ENCODE assay signal across 10 cellular contexts in genomic region chr21:45364464-45365185, GRCh38. TPM values are rescaled to one million over a fixed set of nuclear protein-coding genes. Genes with fewer than 3 reads are reported as not detected.
A peak's percentile ranks its signal among the peaks of the same experiment; 100 is the strongest.
DNase-seq lines count a peak whose midpoint lies in the region; ATAC-seq, FAIRE-seq and TF ChIP-seq lines count a peak whose summit lies in the region.
"Had no signal": no experiment of that assay in that cellular context is flagged by ENCODE, and none has a peak within 500 bp of the region (broad histone marks: within the 10 kb centered on the region; RNA-seq: fewer than 3 reads in every experiment).

No MANE protein-coding gene starts in this region.

- H3K27ac ChIP-seq in HUES48 (ENCODE audit: low read depth, low read length) (peak overlapping the region; percentile 90), HepG2 (ENCODE audit: extremely low read length, insufficient read depth, low read length) (peak overlapping the region; percentile 59), temporal lobe (ENCODE audit: low read depth, low read length) (peak overlapping the region; percentile 59)

- H3K4me3 ChIP-seq in HUES48 (ENCODE audit: low read depth, low read length), result no peak overlapping the region
- H3K4me3 ChIP-seq in HepG2 (replicated peaks in 1 of 3; ENCODE audit: insufficient read depth in 1 of 3, low read depth in 2 of 3, low read length in 3 of 3), result no peak overlapping the region

- WGBS in HepG2 (ENCODE audit: low lambda C conversion rate), result 79% methylated on average over 16 of the region's 30 CpGs

- no peak overlapping the region for H2AFZ ChIP-seq in HepG2 (ENCODE audit: low read length)

- no peak; a peak in 1 of 4 replicates for TF ChIP-seq POLR2A in HepG2 (IDR thresholded peaks at IDR 0.05; ENCODE audit: insufficient read depth in 1 of 2, low read depth in 2 of 2, low read length in 2 of 2)

- H4K20me1 ChIP-seq in HepG2 (ENCODE audit: insufficient read depth, low read length), result no peaks in the 10 kb centered on the region

- no peak overlapping the region for H3K4me2 ChIP-seq in HepG2 (ENCODE audit: low read depth, low read length)

- no peak for TF ChIP-seq EP300 in HepG2 (IDR thresholded peaks at IDR 0.05; ENCODE audit: low read depth in 2 of 2, low read length in 2 of 2)
- TF ChIP-seq EP300 in HepG2 (CRISPR knock-in tag; IDR thresholded peaks at IDR 0.05; ENCODE audit: borderline replicate concordance), result no peak

- no peak for TF ChIP-seq RAD21 in HepG2 (CRISPR knock-in tag; IDR thresholded peaks at IDR 0.05)

- H3K36me3 ChIP-seq in HUES48 (ENCODE audit: control insufficient read depth, insufficient read depth, low read length) (no peaks in the 10 kb centered on the region), HepG2 (replicated peaks in 1 of 2; ENCODE audit: control insufficient read depth in 1 of 2, insufficient read depth in 2 of 2, low read length in 2 of 2) (no peaks in the 10 kb centered on the region)

- FAIRE-seq in HepG2 (lab: Jason Lieb, UNC), result no peak

- CTCF ChIA-PET in HepG2 (lab: Yijun Ruan, JAX; ENCODE audit: low intra/inter-chr PET ratio, low total read pairs), result no interaction called here

- POLR2A ChIA-PET in HepG2 (lab: Yijun Ruan, JAX), result interaction anchor here (0.9 to 2.2 kb wide), 5 partner anchors 8 to 105 kb away, joined by 3 to 10 read pairs (median 3); no protein-coding TSS in a partner anchor

- no peak for TF ChIP-seq CTCF in HepG2 (CRISPR knock-in tag; IDR thresholded peaks at IDR 0.05)

- BruUV-seq in HepG2 (replicated peaks; lab: Mats Ljungman, UMichigan), result no TSS peak

- H3K9me3 ChIP-seq in HUES48 (ENCODE audit: control insufficient read depth, insufficient read depth, low read length), result no peaks in the 10 kb centered on the region
- H3K9me3 ChIP-seq in HepG2 (ENCODE audit: low read length), result no peaks in the 10 kb centered on the region

- peaks cover 31% of the 10 kb centered on the region for H3K4me1 ChIP-seq in HUES48 (ENCODE audit: control insufficient read depth, insufficient read depth, low read length)
- H3K4me1 ChIP-seq in HepG2 (ENCODE audit: insufficient read depth, low read length), result peaks cover 78% of the 10 kb centered on the region

- in situ Hi-C loops in HepG2 (cut with HindIII; ENCODE audit: extremely low pct_ligation_motif_present, low pct_unique_long_range_greater_than_20kb), result no loop called here

- ATAC-seq in HepG2, result no peak
- ATAC-seq in GM21528 (IDR thresholded peaks at IDR 0.05; ENCODE audit: low FRiP score, unreplicated experiment), result no peak
- no peak for ATAC-seq in HG02798 (IDR thresholded peaks at IDR 0.05; ENCODE audit: poor library complexity, unreplicated experiment)
- ATAC-seq in HG03378 (IDR thresholded peaks at IDR 0.05; ENCODE audit: unreplicated experiment), result no peak
- no peak for ATAC-seq in HG03097 (IDR thresholded peaks at IDR 0.05; ENCODE audit: low FRiP score, unreplicated experiment)
- ATAC-seq: naive thymus-derived CD8-positive, alpha-beta T cell had no signal

- H3K79me2 ChIP-seq in HepG2 (ENCODE audit: insufficient read depth, low read length), result no peaks in the 10 kb centered on the region

- DNase-seq in brain pericyte (ENCODE audit: low read depth, low spot score) (peak; percentile 42), HepG2 (ENCODE audit: low spot score) (no peak)
- DNase-seq: NCI-H2107 had no signal

- intact Hi-C loops in HepG2 (cut with micrococcal nuclease; ENCODE audit: unreplicated experiment), result loop anchor here (1.0 to 2.0 kb wide), 2 partner anchors 34 to 42 kb away; no protein-coding TSS in a partner anchor

- H3K27me3 ChIP-seq in HUES48 (ENCODE audit: control insufficient read depth, insufficient read depth, low read length) (no peaks in the 10 kb centered on the region), HepG2 (ENCODE audit: control insufficient read depth in 1 of 2, insufficient read depth in 2 of 2, low read length in 2 of 2) (no peaks in the 10 kb centered on the region)

- no peak overlapping the region for H3K9ac ChIP-seq in HUES48 (ENCODE audit: low read depth, low read length)
- H3K9ac ChIP-seq in HepG2 (ENCODE audit: insufficient read depth, low read depth, low read length), result peak overlapping the region; percentile 33; the same call in 1 of the 2 replicates

TF ChIP-seq in HepG2, 621 proteins besides CTCF, POLR2A, EP300 and RAD21 (continues in another document):
- TF ChIP-seq, protein P1, sequence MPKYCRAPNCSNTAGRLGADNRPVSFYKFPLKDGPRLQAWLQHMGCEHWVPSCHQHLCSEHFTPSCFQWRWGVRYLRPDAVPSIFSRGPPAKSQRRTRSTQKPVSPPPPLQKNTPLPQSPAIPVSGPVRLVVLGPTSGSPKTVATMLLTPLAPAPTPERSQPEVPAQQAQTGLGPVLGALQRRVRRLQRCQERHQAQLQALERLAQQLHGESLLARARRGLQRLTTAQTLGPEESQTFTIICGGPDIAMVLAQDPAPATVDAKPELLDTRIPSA (CRISPR knock-in tag; IDR thresholded peaks at IDR 0.05; ENCODE audit: borderline replicate concordance), result no peak
- TF ChIP-seq ZNF234 (CRISPR knock-in tag; conservative IDR thresholded peaks at IDR 0.05) (no peak), NR2C2 (CRISPR knock-in tag; IDR thresholded peaks at IDR 0.05; ENCODE audit: borderline replicate concordance) (no peak), ZFY (CRISPR knock-in tag; IDR thresholded peaks at IDR 0.05) (peak; percentile 4; the same call in 1 of the 2 replicates), LCORL (IDR thresholded peaks at IDR 0.05) (no peak), LCORL (CRISPR knock-in tag; IDR thresholded peaks at IDR 0.05) (0 out of 2 replicates have a peak, but pooled peaks have one; percentile 9), ZGPAT (CRISPR knock-in tag; IDR thresholded peaks at IDR 0.05) (0 out of 2 replicates have a peak, but pooled peaks have one; percentile 13), ZZZ3 (CRISPR knock-in tag; IDR thresholded peaks at IDR 0.05; ENCODE audit: borderline replicate concordance) (no peak), SMAD1 (CRISPR knock-in tag; IDR thresholded peaks at IDR 0.05; ENCODE audit: borderline replicate concordance, low read depth) (0 out of 2 replicates have a peak, but pooled peaks have one; percentile 27), ZBTB38 (CRISPR knock-in tag; IDR thresholded peaks at IDR 0.05) (peak; percentile 3; the same call in 1 of the 2 replicates), ZFX (CRISPR knock-in tag; IDR thresholded peaks at IDR 0.05; ENCODE audit: low read depth) (peak; percentile 12; the same call in 1 of the 2 replicates)

RNA-seq across cellular contexts. Expression of gene COL18A1, which starts 40.3 kb away (rescaled TPM):
- 21.2 and 102 TPM in 2 replicates for total RNA-seq in HepG2 (2016; rRNA removed; fragmentation: Illumina TruSeq; extraction: Trizol)
- total RNA-seq in HepG2 (2016; cell fraction: cytosol; rRNA removed; fragmentation: Illumina TruSeq; extraction: Trizol; ENCODE audit: low read depth), result 5.5 and 5.6 TPM in 2 replicates
- total RNA-seq in HepG2 (2016; cell fraction: insoluble cytoplasmic fraction; rRNA removed; fragmentation: Illumina TruSeq; extraction: Trizol), result 18.4 and 106 TPM in 2 replicates
- total RNA-seq in HepG2 (2016; cell fraction: membrane; rRNA removed; fragmentation: Illumina TruSeq; extraction: Trizol), result 10.8 and 11.6 TPM in 2 replicates
- 122 and 150 TPM in 2 replicates for total RNA-seq in HepG2 (2016; cell fraction: nucleus; rRNA removed; fragmentation: Illumina TruSeq; extraction: Trizol)
- polyA plus RNA-seq in HepG2 (2011; rRNA removed), result 79.0 and 128 TPM in 2 replicates
- polyA plus RNA-seq in HepG2 (2011; cell fraction: cytosol; rRNA removed), result 51.6 and 89.8 TPM in 2 replicates
- polyA plus RNA-seq in HepG2 (2011; cell fraction: nucleus; rRNA removed), result 1,622 and 2,194 TPM in 2 replicates
- 59.0 and 129 TPM in 2 replicates for polyA plus RNA-seq in HepG2 (2012)
- 4.3 and 4.4 TPM in 2 replicates for polyA plus RNA-seq in HepG2 (2016; cell fraction: cytosol; fragmentation: Illumina TruSeq; extraction: Trizol; ENCODE audit: low read depth)
- polyA plus RNA-seq in HepG2 (2016; cell fraction: insoluble cytoplasmic fraction; fragmentation: Illumina TruSeq; extraction: Trizol; ENCODE audit: low read depth), result 20.7 and 26.9 TPM in 2 replicates
- 5.0 and 6.2 TPM in 2 replicates for polyA plus RNA-seq in HepG2 (2016; cell fraction: membrane; fragmentation: Illumina TruSeq; extraction: Trizol; ENCODE audit: low read depth)
- polyA plus RNA-seq in HepG2 (2016; cell fraction: nucleus; fragmentation: Illumina TruSeq; extraction: Trizol; ENCODE audit: insufficient read depth, low read depth), result 308 and 331 TPM in 2 replicates
- polyA minus RNA-seq in HepG2 (2011; rRNA and poly(A)+ RNA removed; ENCODE audit: low replicate concordance), result 0.09 and 44.3 TPM in 2 replicates
- 36.9 and 37.7 TPM in 2 replicates for polyA minus RNA-seq in HepG2 (2011; cell fraction: cytosol; rRNA and poly(A)+ RNA removed)
- 46.7 and 51.1 TPM in 2 replicates for polyA minus RNA-seq in HepG2 (2011; cell fraction: nucleus; rRNA and poly(A)+ RNA removed)
- 17.0 TPM for total RNA-seq in temporal lobe
